12 cellular contexts compared by ENCODE assay signal in genomic region chr6:46735720-46736031, GRCh38. TPM values are rescaled to one million over a fixed set of nuclear protein-coding genes. Genes with fewer than 3 reads are reported as not detected.
DNase-seq lines count a peak whose midpoint lies in the region; ATAC-seq, FAIRE-seq and TF ChIP-seq lines count a peak whose summit lies in the region.
"Had no signal": no experiment of that assay in that cellular context is flagged by ENCODE, and none has a peak within 500 bp of the region (broad histone marks: within the 10 kb centered on the region; RNA-seq: fewer than 3 reads in every experiment).

No MANE protein-coding gene starts in this region.

- H4K20me1 ChIP-seq in osteoblast (ENCODE audit: insufficient read depth, low read length): no peaks in the 10 kb centered on the region

- H3K27me3 ChIP-seq in left ventricle myocardium inferior (ENCODE audit: low read depth) (peaks cover 54% of the 10 kb centered on the region), right cardiac atrium (ENCODE audit: control insufficient read depth, insufficient read depth) (no peaks in the 10 kb centered on the region), osteoblast (ENCODE audit: insufficient read depth, low read length) (peaks cover 38% of the 10 kb centered on the region)

- peaks cover 56% of the 10 kb centered on the region for H3K27me3 Mint-ChIP-seq in activated CD8-positive, alpha-beta T cell treated with anti-CD3 and anti-CD28 coated beads for 36 hours

- no peaks in the 10 kb centered on the region for H3K4me1 Mint-ChIP-seq in activated CD8-positive, alpha-beta T cell treated with anti-CD3 and anti-CD28 coated beads for 36 hours (ENCODE audit: low read depth)

- H3K4me3 ChIP-seq in left ventricle myocardium inferior (peak overlapping the region; percentile 75), right cardiac atrium (ENCODE audit: low read length) (peak overlapping the region; percentile 55), osteoblast (ENCODE audit: insufficient read depth, low read length) (peak overlapping the region; percentile 43)

- 27% methylated on average over 8 of the region's 8 CpGs for WGBS in right cardiac atrium

- no peak overlapping the region for H3K27ac Mint-ChIP-seq in activated CD8-positive, alpha-beta T cell treated with anti-CD3 and anti-CD28 coated beads for 36 hours
- H3K27ac Mint-ChIP-seq: natural killer cell treated with Interleukin-12 subunit alpha and Interleukin-12 subunit beta and Interleukin-15 and Interleukin-18, amount 100 ng/mL, for 72 hours had no signal

- H3K9me3 Mint-ChIP-seq in activated CD8-positive, alpha-beta T cell treated with anti-CD3 and anti-CD28 coated beads for 36 hours: no peaks in the 10 kb centered on the region
- H3K9me3 Mint-ChIP-seq: natural killer cell treated with Interleukin-12 subunit alpha and Interleukin-12 subunit beta and Interleukin-15 and Interleukin-18, amount 100 ng/mL, for 72 hours had no signal

- DNase-seq in left ventricle myocardium inferior (no peak), Right ventricle myocardium superior (no peak), right cardiac atrium (no peak), osteoblast (ENCODE audit: insufficient read length, low spot score, missing footprints) (no peak), NCI-H1436 treated with DMSO at 0.1 percent for 48 hours (lab: John Stamatoyannopoulos, UW) (no peak), globus pallidus (ENCODE audit: low spot score) (no peak), H54 (ENCODE audit: insufficient read length, low spot score) (no peak)
- no peak for DNase-seq in activated CD8-positive, alpha-beta T cell treated with anti-CD3 and anti-CD28 coated beads for 36 hours
- DNase-seq: activated gamma-delta T cell treated with Interleukin-2 at 50 U/mL for 16 hours, NCI-H774, T-helper 9 cell had no signal

- TF ChIP-seq POLR2A in H54 (IDR thresholded peaks at IDR 0.05; ENCODE audit: low read depth, low read length): no peak

- no peak overlapping the region for H2AFZ ChIP-seq in osteoblast (ENCODE audit: low read length)

- H3K27ac ChIP-seq in left ventricle myocardium inferior (replicated peaks): no peak overlapping the region
- H3K27ac ChIP-seq in right cardiac atrium (ENCODE audit: low read length): no peak overlapping the region
- no peak overlapping the region for H3K27ac ChIP-seq in osteoblast (ENCODE audit: low read depth, low read length)

- POLR2A ChIA-PET in activated CD8-positive, alpha-beta T cell treated with anti-CD3 and anti-CD28 coated beads for 36 hours (lab: Charles Lee): no interaction called here

- H3K4me3 Mint-ChIP-seq in activated CD8-positive, alpha-beta T cell treated with anti-CD3 and anti-CD28 coated beads for 36 hours: no peak overlapping the region
- H3K4me3 Mint-ChIP-seq: natural killer cell treated with Interleukin-12 subunit alpha and Interleukin-12 subunit beta and Interleukin-15 and Interleukin-18, amount 100 ng/mL, for 72 hours had no signal

- no peaks in the 10 kb centered on the region for H3K79me2 ChIP-seq in osteoblast (ENCODE audit: insufficient read depth, low read length)

- no peaks in the 10 kb centered on the region for H3K36me3 Mint-ChIP-seq in activated CD8-positive, alpha-beta T cell treated with anti-CD3 and anti-CD28 coated beads for 36 hours (ENCODE audit: low read depth)
- H3K36me3 Mint-ChIP-seq: natural killer cell treated with Interleukin-12 subunit alpha and Interleukin-12 subunit beta and Interleukin-15 and Interleukin-18, amount 100 ng/mL, for 72 hours had no signal

- TF ChIP-seq CTCF in left ventricle myocardium inferior (IDR thresholded peaks at IDR 0.05; ENCODE audit: borderline replicate concordance) (no peak), osteoblast (IDR thresholded peaks at IDR 0.05; ENCODE audit: extremely low read depth, low read depth, low read length) (no peak)
- no peak for TF ChIP-seq CTCF in activated CD8-positive, alpha-beta T cell treated with anti-CD3 and anti-CD28 coated beads for 36 hours (IDR thresholded peaks at IDR 0.05)

- H3K4me1 ChIP-seq in left ventricle myocardium inferior (peaks cover 14% of the 10 kb centered on the region), right cardiac atrium (ENCODE audit: control insufficient read depth, insufficient read depth, low read length) (no peaks in the 10 kb centered on the region), osteoblast (ENCODE audit: insufficient read depth, low read length) (no peaks in the 10 kb centered on the region)

- H3K36me3 ChIP-seq in left ventricle myocardium inferior (no peaks in the 10 kb centered on the region), osteoblast (ENCODE audit: insufficient read depth, low read length) (no peaks in the 10 kb centered on the region)

- intact Hi-C loops in left ventricle myocardium inferior (cut with micrococcal nuclease) (no loop called here), Right ventricle myocardium superior (cut with DNase I) (no loop called here), right cardiac atrium (cut with DNase I) (no loop called here)
- intact Hi-C loops in activated CD8-positive, alpha-beta T cell treated with anti-CD3 and anti-CD28 coated beads for 36 hours (cut with micrococcal nuclease): no loop called here

- CTCF ChIA-PET in activated CD8-positive, alpha-beta T cell treated with anti-CD3 and anti-CD28 coated beads for 36 hours (lab: Charles Lee): no interaction called here

- H3K4me2 ChIP-seq in osteoblast (ENCODE audit: insufficient read depth, low read length): peak overlapping the region; percentile 23

- H3K9me3 ChIP-seq in left ventricle myocardium inferior (replicated peaks) (no peaks in the 10 kb centered on the region), right cardiac atrium (ENCODE audit: control insufficient read depth, low read length) (no peaks in the 10 kb centered on the region), osteoblast (ENCODE audit: low read depth, low read length) (no peaks in the 10 kb centered on the region)

- ATAC-seq in Right ventricle myocardium superior (ENCODE audit: poor library complexity): no peak
- ATAC-seq in right cardiac atrium: peak in 1 of 2 donors; percentile 30
- ATAC-seq in activated CD8-positive, alpha-beta T cell treated with anti-CD3 and anti-CD28 coated beads for 36 hours: no peak

- FAIRE-seq in H54 (lab: Jason Lieb, UNC): no peak

RNA-seq across cellular contexts. Expression of gene PLA2G7, which starts 0.5 kb away (rescaled TPM):
- 0.16 TPM for total RNA-seq in left ventricle myocardium inferior
- total RNA-seq in Right ventricle myocardium superior: 0.27 TPM
- under 1 TPM; 0.31 to 0.71 (median 0.47) TPM for total RNA-seq in right cardiac atrium
- 0.16 TPM for polyA plus RNA-seq in right cardiac atrium
- total RNA-seq in osteoblast: 0.36 TPM in 1 of 2 replicates, not detected in the other
- not detected for total RNA-seq in activated CD8-positive, alpha-beta T cell treated with anti-CD3 and anti-CD28 coated beads for 36 hours
- total RNA-seq: natural killer cell treated with Interleukin-12 subunit alpha and Interleukin-12 subunit beta and Interleukin-15 and Interleukin-18, amount 100 ng/mL, for 72 hours had no signal

RNA-seq across cellular contexts. Expression of gene ANKRD66, which starts 11.1 kb away (rescaled TPM):
- not detected for total RNA-seq in left ventricle myocardium inferior
- total RNA-seq in Right ventricle myocardium superior: not detected
- total RNA-seq in right cardiac atrium: not detected
- polyA plus RNA-seq in right cardiac atrium: not detected
- not detected in 2 replicates for total RNA-seq in osteoblast
- total RNA-seq in activated CD8-positive, alpha-beta T cell treated with anti-CD3 and anti-CD28 coated beads for 36 hours: not detected
- total RNA-seq: natural killer cell treated with Interleukin-12 subunit alpha and Interleukin-12 subunit beta and Interleukin-15 and Interleukin-18, amount 100 ng/mL, for 72 hours had no signal

RNA-seq across cellular contexts. Expression of gene TDRD6, which starts 48.0 kb away (rescaled TPM):
- total RNA-seq in left ventricle myocardium inferior: 0.36 TPM
- total RNA-seq in Right ventricle myocardium superior: 0.32 TPM
- total RNA-seq in right cardiac atrium: 1 to 10 TPM in 1 of 4 donors, under 1 TPM in 3; 0.38 to 1.2 (median 0.66) TPM
- polyA plus RNA-seq in right cardiac atrium: 0.27 TPM
- total RNA-seq in osteoblast: 0.36 and 0.59 TPM in 2 replicates
- total RNA-seq in activated CD8-positive, alpha-beta T cell treated with anti-CD3 and anti-CD28 coated beads for 36 hours: not detected
- total RNA-seq: natural killer cell treated with Interleukin-12 subunit alpha and Interleukin-12 subunit beta and Interleukin-15 and Interleukin-18, amount 100 ng/mL, for 72 hours had no signal

RNA-seq across cellular contexts. Expression of gene MEP1A, which starts 57.5 kb away (rescaled TPM):
- total RNA-seq in left ventricle myocardium inferior (not detected), Right ventricle myocardium superior (not detected), right cardiac atrium (not detected), osteoblast (not detected in 2 replicates)
- not detected for polyA plus RNA-seq in right cardiac atrium
- not detected for total RNA-seq in activated CD8-positive, alpha-beta T cell treated with anti-CD3 and anti-CD28 coated beads for 36 hours
- total RNA-seq: natural killer cell treated with Interleukin-12 subunit alpha and Interleukin-12 subunit beta and Interleukin-15 and Interleukin-18, amount 100 ng/mL, for 72 hours had no signal
